ENCODE assay signal across 8 cellular contexts in genomic region chrX:12946838-12947544, GRCh38. TPM values are rescaled to one million over a fixed set of nuclear protein-coding genes. Genes with fewer than 3 reads are reported as not detected.
DNase-seq lines count a peak whose midpoint lies in the region; ATAC-seq and TF ChIP-seq lines count a peak whose summit lies in the region.

No MANE protein-coding gene starts in this region.

- H3K4me1 Mint-ChIP-seq in IgD-negative memory B cell, result peaks cover 30 to 54% (median 44%) of the 10 kb centered on the region in 3 donors
- peaks cover 59% of the 10 kb centered on the region for H3K4me1 Mint-ChIP-seq in activated T-cell treated with anti-CD3 and anti-CD28 coated beads, Interleukin-2, amount 50 U/mL, for 24 hours (ENCODE audit: low read depth)
- H3K4me1 Mint-ChIP-seq in naive thymus-derived CD8-positive, alpha-beta T cell, result peaks cover 10 to 57% (median 50%) of the 10 kb centered on the region in 4 donors

- no peaks in the 10 kb centered on the region for H3K36me3 ChIP-seq in OCI-LY7 (ENCODE audit: insufficient read depth, low read length)
- no peaks in the 10 kb centered on the region for H3K36me3 ChIP-seq in suprapubic skin

- peak overlapping the region in 3 of 4 donors; percentile 41 to 72 (median 64) for H3K4me3 Mint-ChIP-seq in IgD-negative memory B cell
- peak overlapping the region; percentile 28 for H3K4me3 Mint-ChIP-seq in activated T-cell treated with anti-CD3 and anti-CD28 coated beads, Interleukin-2, amount 50 U/mL, for 24 hours
- H3K4me3 Mint-ChIP-seq in naive thymus-derived CD8-positive, alpha-beta T cell, result peak overlapping the region; percentile 19 to 82 (median 68)

- no peak for TF ChIP-seq POLR2A in suprapubic skin (IDR thresholded peaks at IDR 0.05)

- no peaks in the 10 kb centered on the region for H3K79me2 ChIP-seq in OCI-LY7 (ENCODE audit: insufficient read depth, low read depth, low read length)

- no peaks in the 10 kb centered on the region for H3K9me3 Mint-ChIP-seq in IgD-negative memory B cell
- no peaks in the 10 kb centered on the region for H3K9me3 Mint-ChIP-seq in activated T-cell treated with anti-CD3 and anti-CD28 coated beads, Interleukin-2, amount 50 U/mL, for 24 hours
- H3K9me3 Mint-ChIP-seq in naive thymus-derived CD8-positive, alpha-beta T cell, result no peaks in the 10 kb centered on the region

- peak overlapping the region; percentile 93 for H2AFZ ChIP-seq in OCI-LY7 (ENCODE audit: low read length)

- WGBS in suprapubic skin, result 29% methylated on average over 5 of the region's 5 CpGs

- H3K9me3 ChIP-seq in OCI-LY7 (ENCODE audit: low read length) (no peaks in the 10 kb centered on the region), suprapubic skin (no peaks in the 10 kb centered on the region)

- intact Hi-C loops in OCI-LY7 (cut with micrococcal nuclease; ENCODE audit: unreplicated experiment), result loop anchor here (1.0 to 10.0 kb wide), 5 partner anchors 245 to 700 kb away; no protein-coding TSS in a partner anchor

- no peaks in the 10 kb centered on the region for H3K27me3 ChIP-seq in suprapubic skin

- H3K27ac ChIP-seq in OCI-LY7 (ENCODE audit: low read depth, low read length, poor library complexity, severe bottlenecking) (no peak overlapping the region), suprapubic skin (peak overlapping the region; percentile 72)

- CTCF ChIA-PET in OCI-LY7 (lab: Charles Lee; ENCODE audit: unreplicated experiment), result interaction anchor here (0.6 to 1.7 kb wide), 6 partner anchors 8 to 544 kb away, joined by 3 to 15 read pairs (median 4); no protein-coding TSS in a partner anchor

- TF ChIP-seq EP300 in suprapubic skin (IDR thresholded peaks at IDR 0.05), result no peak

- no TSS peak for BruUV-seq in OCI-LY7 (replicated peaks; lab: Mats Ljungman, UMichigan)

- POLR2A ChIA-PET in OCI-LY7 (lab: Charles Lee), result interaction anchor here (1.2 to 2.0 kb wide), 4 partner anchors 11 to 544 kb away, joined by 4 to 7 read pairs (median 6); no protein-coding TSS in a partner anchor
- POLR2A ChIA-PET in naive thymus-derived CD8-positive, alpha-beta T cell (lab: Charles Lee), result interaction anchor here (0.7 to 17.8 kb wide), 9 partner anchors 10 to 542 kb away, joined by 3 to 1336 read pairs (median 4); partner anchors contain the start of gene TMSB4X

- no peaks in the 10 kb centered on the region for H3K36me3 Mint-ChIP-seq in IgD-negative memory B cell
- H3K36me3 Mint-ChIP-seq in activated T-cell treated with anti-CD3 and anti-CD28 coated beads, Interleukin-2, amount 50 U/mL, for 24 hours (ENCODE audit: low read depth), result no peaks in the 10 kb centered on the region
- no peaks in the 10 kb centered on the region for H3K36me3 Mint-ChIP-seq in naive thymus-derived CD8-positive, alpha-beta T cell

- no peak overlapping the region for H3K4me3 ChIP-seq in OCI-LY7 (ENCODE audit: low read depth, low read length, poor library complexity, severe bottlenecking)
- no peak overlapping the region for H3K4me3 ChIP-seq in suprapubic skin

- H3K9me2 ChIP-seq in OCI-LY7 (ENCODE audit: insufficient read depth, low read length), result no peaks in the 10 kb centered on the region

- DNase-seq in GM04504 (ENCODE audit: low read depth) (peak; percentile 73), OCI-LY7 (ENCODE audit: low spot score) (peak; percentile 81), fibroblast of gingiva (ENCODE audit: low read depth) (peak; percentile 61), suprapubic skin (ENCODE audit: low spot score in 2 of 2) (peak in 1 of 2 donors; percentile 79), cortex of kidney (lab: John Stamatoyannopoulos, UW) (no peak)
- DNase-seq in activated T-cell treated with anti-CD3 and anti-CD28 coated beads, Interleukin-2, amount 50 U/mL, for 24 hours, result peak; percentile 80
- peak; percentile 38 to 95 (median 73) for DNase-seq in naive thymus-derived CD8-positive, alpha-beta T cell

- ATAC-seq in naive thymus-derived CD8-positive, alpha-beta T cell, result peak in 1 of 2 donors; percentile 11

- peak overlapping the region; percentile 41 to 88 (median 79) for H3K27ac Mint-ChIP-seq in IgD-negative memory B cell
- H3K27ac Mint-ChIP-seq in activated T-cell treated with anti-CD3 and anti-CD28 coated beads, Interleukin-2, amount 50 U/mL, for 24 hours, result peak overlapping the region; percentile 93
- peak overlapping the region; percentile 37 to 99 (median 96) for H3K27ac Mint-ChIP-seq in naive thymus-derived CD8-positive, alpha-beta T cell

- H3K27me3 Mint-ChIP-seq in IgD-negative memory B cell, result peaks cover 7% of the 10 kb centered on the region
- peaks cover 57% of the 10 kb centered on the region for H3K27me3 Mint-ChIP-seq in activated T-cell treated with anti-CD3 and anti-CD28 coated beads, Interleukin-2, amount 50 U/mL, for 24 hours
- H3K27me3 Mint-ChIP-seq in naive thymus-derived CD8-positive, alpha-beta T cell, result no peaks in the 10 kb centered on the region

- no peaks in the 10 kb centered on the region for H4K20me1 ChIP-seq in OCI-LY7 (ENCODE audit: insufficient read depth, low read length)

- H3K4me1 ChIP-seq in OCI-LY7 (ENCODE audit: insufficient read depth, low read length, poor library complexity, severe bottlenecking) (peaks cover 52% of the 10 kb centered on the region), suprapubic skin (peaks cover 33% of the 10 kb centered on the region)

- H3K4me2 ChIP-seq in OCI-LY7 (ENCODE audit: low read length), result peak overlapping the region; percentile 29

- TF ChIP-seq CTCF in OCI-LY7 (conservative IDR thresholded peaks at IDR 0.05; ENCODE audit: low read length) (peak; percentile 97), suprapubic skin (IDR thresholded peaks at IDR 0.05) (peak; percentile 66 to 96)

RNA-seq across cellular contexts. Expression of gene TMSB4X, which starts 27.9 kb away (rescaled TPM):
- polyA plus RNA-seq in IgD-negative memory B cell, result 19,114 TPM
- 1,355 and 1,476 TPM in 2 replicates for total RNA-seq in OCI-LY7 (2014; rRNA removed; shearing (Covaris generic))
- 1,524 and 1,540 TPM in 2 replicates for total RNA-seq in OCI-LY7 (2022)
- total RNA-seq in naive thymus-derived CD8-positive, alpha-beta T cell, result 1,000 to 10,000 TPM; 4,350 to 4,478 TPM
- polyA plus RNA-seq in naive thymus-derived CD8-positive, alpha-beta T cell, result over 10,000 TPM; 23,903 to 30,039 (median 28,786) TPM
- total RNA-seq in suprapubic skin, result 1,000 to 10,000 TPM in 3 of 4 donors, 100 to 1,000 TPM in 1; 880 to 1,466 (median 1,228) TPM

RNA-seq across cellular contexts. Expression of gene TLR8, which starts 40.6 kb away (rescaled TPM):
- 0.20 TPM for polyA plus RNA-seq in IgD-negative memory B cell
- not detected in 2 replicates for total RNA-seq in OCI-LY7 (2014; rRNA removed; shearing (Covaris generic))
- total RNA-seq in OCI-LY7 (2022) (not detected in 2 replicates), suprapubic skin (under 1 TPM in 3 of 4 donors, not detected in 1; 0.11 to 0.17 (median 0.16) TPM)
- under 1 TPM; 0.21 to 0.22 TPM for total RNA-seq in naive thymus-derived CD8-positive, alpha-beta T cell
- polyA plus RNA-seq in naive thymus-derived CD8-positive, alpha-beta T cell, result not detected
